In genomic region chr3:113214917-113215595, GRCh38 we compare ENCODE assay signal across 24 cellular contexts. TPM values are rescaled to one million over a fixed set of nuclear protein-coding genes. Genes with fewer than 3 reads are reported as not detected.
DNase-seq lines count a peak whose midpoint lies in the region; ATAC-seq and TF ChIP-seq lines count a peak whose summit lies in the region.
"Had no signal": no experiment of that assay in that cellular context is flagged by ENCODE, and none has a peak within 500 bp of the region (broad histone marks: within the 10 kb centered on the region; RNA-seq: fewer than 3 reads in every experiment).

No MANE protein-coding gene starts in this region.

- no peak overlapping the region for H3K4me3 ChIP-seq in AG09309 (ENCODE audit: control insufficient read depth, low read depth, low read length)
- H3K4me3 ChIP-seq in IMR-90 (ENCODE audit: insufficient read depth, low read depth, low read length): no peak overlapping the region
- H3K4me3 ChIP-seq in fibroblast of the aortic adventitia (ENCODE audit: low read depth, low read length): no peak overlapping the region
- no peak overlapping the region for H3K4me3 ChIP-seq in trophoblast cell (ENCODE audit: low read depth, low read length)
- no peak overlapping the region for H3K4me3 ChIP-seq in coronary artery
- H3K4me3 ChIP-seq: K562, upper lobe of right lung had no signal

- H3K27ac ChIP-seq in IMR-90 (ENCODE audit: insufficient read depth, low read length): peak overlapping the region; percentile 23; the same call in 1 of the 2 replicates
- H3K27ac ChIP-seq in trophoblast cell (ENCODE audit: low read depth, low read length): no peak overlapping the region
- no peak overlapping the region for H3K27ac ChIP-seq in coronary artery
- H3K27ac ChIP-seq: HL-60, psoas muscle, upper lobe of right lung had no signal

- peak; percentile 55 for DNase-seq in AG09309 (ENCODE audit: low read depth)
- DNase-seq in IMR-90: peak; percentile 73
- peak; percentile 59 for DNase-seq in fibroblast of the aortic adventitia (ENCODE audit: low read depth)
- peak in 1 of 2 donors; percentile 68 for DNase-seq in trophoblast cell
- DNase-seq in sciatic nerve (ENCODE audit: low spot score): no peak
- DNase-seq in glomerular visceral epithelial cell (ENCODE audit: extremely low spot score): no peak
- no peak for DNase-seq in coronary artery (ENCODE audit: low spot score)
- DNase-seq: activated CD4-positive, CD25-positive, alpha-beta regulatory T cell; activated naive CD8-positive, alpha-beta T cell treated with anti-CD3 and anti-CD28 coated beads, Interleukin-2, amount 50 U/mL, for 24 hours; CD8-positive, alpha-beta T cell; DND-41; immature natural killer cell; naive thymus-derived CD4-positive, alpha-beta T cell; NCI-H2029; NCI-H524; psoas muscle; upper lobe of right lung had no signal

- CTCF ChIA-PET in IMR-90 (lab: Yijun Ruan, JAX): no interaction called here

- H4K91ac ChIP-seq in IMR-90 (ENCODE audit: insufficient read depth, low read depth, low read length): peak overlapping the region; percentile 12; the same call in 1 of the 2 replicates
- H4K91ac ChIP-seq in trophoblast cell (ENCODE audit: low read depth, low read length): no peak overlapping the region

- no peak for TF ChIP-seq RAD21 in IMR-90 (IDR thresholded peaks at IDR 0.05; ENCODE audit: low read length)

- no peak overlapping the region for H3K4me2 ChIP-seq in IMR-90 (ENCODE audit: low read depth, low read length)
- H3K4me2 ChIP-seq in trophoblast cell (ENCODE audit: low read length): no peak overlapping the region

- H3K79me1 ChIP-seq in IMR-90 (ENCODE audit: low read depth in 1 of 2, low read length in 2 of 2) (peaks cover 11% of the 10 kb centered on the region in 2 experiments; a peak in 2 of 4 replicates), trophoblast cell (ENCODE audit: low read length) (peaks cover 17% of the 10 kb centered on the region)

- H3K14ac ChIP-seq in IMR-90 (replicated peaks; ENCODE audit: low read depth, low read length) (no peak overlapping the region), trophoblast cell (ENCODE audit: low read length) (no peak overlapping the region)

- no peak overlapping the region for H2BK20ac ChIP-seq in IMR-90 (ENCODE audit: low read depth, low read length)

- H3K4ac ChIP-seq in IMR-90 (ENCODE audit: low read depth, low read length): peak overlapping the region; percentile 24; the same call in 1 of the 2 replicates
- H3K4ac ChIP-seq in trophoblast cell (ENCODE audit: low read depth, low read length): no peak overlapping the region

- peak; percentile 8 for ATAC-seq in IMR-90 (ENCODE audit: low read depth)
- no peak for ATAC-seq in esophagus mucosa
- no peak for ATAC-seq in sciatic nerve
- ATAC-seq: activated naive CD8-positive, alpha-beta T cell treated with anti-CD3 and anti-CD28 coated beads, Interleukin-2, amount 50 U/mL, for 24 hours; activated T-helper 17 cell treated with anti-CD3 and anti-CD28 coated beads, Interleukin-2, amount 50 U/mL, for 72 hours; CD8-positive, alpha-beta T cell; K562; naive thymus-derived CD4-positive, alpha-beta T cell; psoas muscle; Right ventricle myocardium inferior; stimulated activated memory B cell treated with anti-CD40 and anti-IgM and Interleukin-4, amounts not matched to agents 10 μg/mL and 1 μg/mL and 100 μg/mL, for 72 hours; upper lobe of right lung had no signal

- no peak overlapping the region for H3K56ac ChIP-seq in IMR-90 (ENCODE audit: extremely low read depth, insufficient read depth, low read length)

- H3K23ac ChIP-seq in IMR-90 (ENCODE audit: low read depth, low read length): peak overlapping the region; percentile 58
- peak overlapping the region; percentile 13 for H3K23ac ChIP-seq in trophoblast cell (ENCODE audit: low read length)

- in situ Hi-C loops in IMR-90 (cut with MboI; ENCODE audit: low sequenced_read_pairs): no loop called here

- H3K9me3 ChIP-seq in IMR-90 (ENCODE audit: control insufficient read depth, insufficient read depth, low read length) (no peaks in the 10 kb centered on the region), trophoblast cell (ENCODE audit: insufficient read depth, low read depth, low read length) (no peaks in the 10 kb centered on the region)
- H3K9me3 ChIP-seq: psoas muscle, upper lobe of right lung had no signal

- H4K5ac ChIP-seq in IMR-90 (ENCODE audit: low read depth, low read length): peak overlapping the region; percentile 7; the same call in 1 of the 2 replicates

- H3K9me1 ChIP-seq in IMR-90 (ENCODE audit: insufficient read depth, low read length): 0 out of 2 replicates have a peak, but pooled peaks cover 2% of the 10 kb centered on the region

- WGBS in IMR-90 (ENCODE audit: extremely low coverage in 2 of 2, insufficient read length in 1 of 2), 2 experiments: no CpG with 5 or more reads among the region's 2 CpGs
- no CpG with 5 or more reads among the region's 2 CpGs for WGBS in trophoblast cell (ENCODE audit: extremely low coverage, insufficient coverage, insufficient read length)

- H2BK5ac ChIP-seq in IMR-90 (ENCODE audit: low read depth, low read length, poor library complexity, severe bottlenecking): peak overlapping the region; percentile 14
- no peak overlapping the region for H2BK5ac ChIP-seq in trophoblast cell (ENCODE audit: low read depth, low read length, poor library complexity)

- H2AK5ac ChIP-seq in IMR-90 (ENCODE audit: low read depth, low read length) (no peak overlapping the region; the same call in 1 of the 2 replicates), trophoblast cell (ENCODE audit: low read length) (no peak overlapping the region)

- TF ChIP-seq POLR2A in IMR-90 (IDR thresholded peaks at IDR 0.05; ENCODE audit: low read depth, low read length): no peak

- H4K8ac ChIP-seq in IMR-90 (ENCODE audit: low read depth in 2 of 2, low read length in 2 of 2) (peak overlapping the region in 1 of 2 experiments; percentile 61; a peak in 1 of 4 replicates), trophoblast cell (ENCODE audit: low read depth, low read length) (no peak overlapping the region)

- H2AK9ac ChIP-seq in IMR-90 (replicated peaks; ENCODE audit: low read depth, low read length, poor library complexity): no peak overlapping the region

- intact Hi-C loops in IMR-90 (cut with micrococcal nuclease) (loop anchor here (5.0 kb wide), 4 partner anchors 48 to 573 kb away; partner anchors contain the start of gene CCDC80), sciatic nerve (cut with DNase I) (no loop called here)

- H3K18ac ChIP-seq in IMR-90 (ENCODE audit: low read depth, low read length) (peak overlapping the region; percentile 71), trophoblast cell (ENCODE audit: low read length) (no peak overlapping the region)

- H3K27me3 ChIP-seq in IMR-90 (ENCODE audit: control insufficient read depth, insufficient read depth, low read length): no peaks in the 10 kb centered on the region; the same call in 1 of the 2 replicates
- H3K27me3 ChIP-seq in trophoblast cell (ENCODE audit: insufficient read depth, low read length): no peaks in the 10 kb centered on the region

- H3K4me1 ChIP-seq in IMR-90 (ENCODE audit: control insufficient read depth, insufficient read depth, low read length) (peaks cover 16% of the 10 kb centered on the region), trophoblast cell (ENCODE audit: control insufficient read depth in 1 of 2, insufficient read depth in 2 of 2, low read length in 2 of 2) (peaks cover 8 to 20% of the 10 kb centered on the region in 2 experiments)
- H3K4me1 ChIP-seq: psoas muscle had no signal

- H2BK15ac ChIP-seq in IMR-90 (ENCODE audit: low read depth, low read length): peak overlapping the region; percentile 16; the same call in 1 of the 3 replicates

- no peak overlapping the region for H2AFZ ChIP-seq in IMR-90 (replicated peaks; ENCODE audit: low read length, poor library complexity)
- H2AFZ ChIP-seq in trophoblast cell (ENCODE audit: insufficient read depth, low read length, poor library complexity): no peak overlapping the region

- peaks cover 19% of the 10 kb centered on the region for H3K36me3 ChIP-seq in IMR-90 (ENCODE audit: control insufficient read depth, insufficient read depth, low read length)
- H3K36me3 ChIP-seq in trophoblast cell (ENCODE audit: control insufficient read depth in 1 of 2, insufficient read depth in 2 of 2, low read length in 2 of 2): peaks cover 10 to 25% of the 10 kb centered on the region in 2 experiments
- H3K36me3 ChIP-seq: upper lobe of right lung had no signal

- no peak overlapping the region for H4K12ac ChIP-seq in trophoblast cell (ENCODE audit: low read depth, low read length)

- TF ChIP-seq CTCF in AG09309 (IDR thresholded peaks at IDR 0.05; ENCODE audit: control insufficient read depth, insufficient read depth, low read depth, low read length, missing control alignments): no peak
- TF ChIP-seq CTCF in IMR-90 (conservative IDR thresholded peaks at IDR 0.05; ENCODE audit: low read depth, low read length): no peak
- TF ChIP-seq CTCF in fibroblast of the aortic adventitia (IDR thresholded peaks at IDR 0.05; ENCODE audit: insufficient read depth, low read length): no peak
- TF ChIP-seq CTCF in coronary artery (IDR thresholded peaks at IDR 0.05): no peak

- no TSS peak for BruUV-seq in IMR-90 (replicated peaks; lab: Mats Ljungman, UMichigan)

- no peak overlapping the region for H2BK12ac ChIP-seq in trophoblast cell (ENCODE audit: low read length)

- H2BK120ac ChIP-seq in IMR-90 (ENCODE audit: low read depth, low read length): 0 out of 2 replicates have a peak overlapping the region, but pooled peaks have one; percentile 3
- H2BK120ac ChIP-seq in trophoblast cell (ENCODE audit: insufficient read depth, low read length, poor library complexity): no peak overlapping the region

- H3K9ac ChIP-seq in IMR-90 (ENCODE audit: low read depth, low read length) (no peak overlapping the region), trophoblast cell (ENCODE audit: low read length) (no peak overlapping the region)

- POLR2A ChIA-PET in IMR-90 (lab: Charles Lee; ENCODE audit: unreplicated experiment): interaction anchor here (0.6 kb wide), 1 partner anchor 174 kb away, joined by 7 read pairs; no protein-coding TSS in a partner anchor

- H4K20me1 ChIP-seq in IMR-90 (ENCODE audit: insufficient read depth, low read length): no peaks in the 10 kb centered on the region

- dilution Hi-C loops in IMR-90 (cut with HindIII; ENCODE audit: low sequenced_read_pairs, unreplicated experiment): no loop called here

- H3K79me2 ChIP-seq in trophoblast cell (ENCODE audit: control insufficient read depth, insufficient read depth, low read length, poor library complexity): peaks cover 17% of the 10 kb centered on the region

TF ChIP-seq in IMR-90, 13 proteins besides CTCF, POLR2A, EP300 and RAD21 (continues in another document):
- peak; percentile 31; the same call in 1 of the 2 replicates for TF ChIP-seq BHLHE40 (IDR thresholded peaks at IDR 0.05; ENCODE audit: low read depth, low read length)

RNA-seq across cellular contexts. Expression of gene BOC, which starts 3.7 kb away (rescaled TPM):
- total RNA-seq in IMR-90 (2012; rRNA removed): 5.3 and 6.8 TPM in 2 replicates
- polyA plus RNA-seq in IMR-90 (2012; rRNA removed): 13.6 and 15.2 TPM in 2 replicates
- polyA plus RNA-seq in IMR-90 (2012; cell fraction: cytosol; rRNA removed): 7.2 and 13.2 TPM in 2 replicates
- 15.6 and 22.1 TPM in 2 replicates for polyA plus RNA-seq in IMR-90 (2012; cell fraction: nucleus; rRNA removed; ENCODE audit: low replicate concordance)
- total RNA-seq in fibroblast of the aortic adventitia (ENCODE audit: low replicate concordance): 16.9 and 25.9 TPM in 2 replicates
- 43.4 and 43.9 TPM in 2 replicates for polyA plus RNA-seq in trophoblast cell (2013)
- 19.8 TPM for total RNA-seq in esophagus mucosa
- 114 TPM for total RNA-seq in sciatic nerve
- total RNA-seq: CD8-positive, alpha-beta T cell; K562; lung microvascular endothelial cell had no signal
- polyA plus RNA-seq: immature natural killer cell; K562; naive thymus-derived CD4-positive, alpha-beta T cell had no signal

Comparison
In these comparisons a context has a peak if more than half of its experiments do, and no peak if none do; other contexts are left out.
1. DNase-seq: peak in AG09309 (single experiment), IMR-90 (single experiment) and fibroblast of the aortic adventitia (single experiment); none in sciatic nerve (single experiment), glomerular visceral epithelial cell (single experiment) and coronary artery (single experiment).